8 cellular contexts compared by ENCODE assay signal in the genomic region with DNA sequence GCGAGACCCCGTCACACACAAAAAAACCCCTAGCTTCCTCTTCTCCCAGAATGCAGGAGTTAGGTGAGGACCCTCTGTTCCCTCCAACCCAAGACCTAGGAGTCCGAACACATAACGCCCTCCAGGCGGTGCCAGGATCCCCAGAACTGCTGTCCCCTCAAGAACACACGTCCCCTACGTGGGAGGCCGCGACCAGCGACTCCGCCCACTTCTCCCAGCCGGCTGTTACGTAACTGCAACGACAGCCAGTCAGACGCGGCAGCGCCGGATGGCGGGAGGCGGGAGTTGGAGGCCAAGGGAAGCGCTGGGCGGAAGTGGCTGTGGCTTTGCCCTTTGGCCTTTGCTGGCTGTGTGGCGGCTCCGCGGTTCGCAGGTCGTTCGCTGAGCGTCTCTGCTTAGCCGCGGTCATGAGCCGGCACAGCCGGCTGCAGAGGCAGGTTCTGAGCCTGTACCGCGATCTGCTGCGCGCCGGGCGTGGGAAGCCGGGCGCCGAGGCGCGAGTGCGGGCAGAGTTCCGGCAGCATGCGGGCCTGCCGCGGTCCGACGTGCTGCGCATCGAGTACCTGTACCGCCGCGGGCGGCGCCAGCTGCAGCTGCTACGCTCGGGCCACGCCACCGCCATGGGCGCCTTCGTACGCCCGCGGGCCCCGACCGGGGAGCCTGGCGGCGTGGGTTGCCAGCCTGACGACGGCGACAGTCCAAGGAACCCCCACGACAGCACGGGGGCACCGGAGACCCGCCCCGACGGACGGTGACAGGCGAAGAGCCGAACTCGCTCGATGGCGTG. TPM values are rescaled to one million over a fixed set of nuclear protein-coding genes. Genes with fewer than 3 reads are reported as not detected.
A peak's percentile ranks its signal among the peaks of the same experiment; 100 is the strongest.
DNase-seq lines count a peak whose midpoint lies in the region; ATAC-seq and TF ChIP-seq lines count a peak whose summit lies in the region.

A gene with protein sequence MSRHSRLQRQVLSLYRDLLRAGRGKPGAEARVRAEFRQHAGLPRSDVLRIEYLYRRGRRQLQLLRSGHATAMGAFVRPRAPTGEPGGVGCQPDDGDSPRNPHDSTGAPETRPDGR (plus strand): TSS at position 321 of the 787 bp plus-strand sequence. CDS start 87 bp downstream, at position 408.

- H3K36me3 Mint-ChIP-seq in activated CD4-positive, alpha-beta T cell treated with anti-CD3 and anti-CD28 coated beads for 36 hours (ENCODE audit: low read depth), result peaks cover 20% of the 10 kb centered on the region

- TF ChIP-seq CTCF in choroid plexus epithelial cell (conservative IDR thresholded peaks at IDR 0.05; ENCODE audit: low read depth, low read length), result no peak

- CTCF ChIA-PET in activated CD4-positive, alpha-beta T cell treated with anti-CD3 and anti-CD28 coated beads for 36 hours (lab: Charles Lee), result interaction anchor here (0.5 to 1.4 kb wide), 5 partner anchors 17 to 1674 kb away, joined by 3 to 7 read pairs (median 4); a partner anchor contains a TSS

- POLR2A ChIA-PET in activated CD4-positive, alpha-beta T cell treated with anti-CD3 and anti-CD28 coated beads for 36 hours (lab: Charles Lee), result no interaction called here

- DNase-seq in AML-193 (lab: John Stamatoyannopoulos, UW) (peak; percentile 94 to 96), NCI-H510A (lab: John Stamatoyannopoulos, UW) (peak; percentile 86), choroid plexus epithelial cell (ENCODE audit: low read depth) (peak; percentile 95), kidney tubule cell (ENCODE audit: low spot score) (peak; percentile 94)
- peak; percentile 98 for DNase-seq in activated CD4-positive, alpha-beta T cell treated with anti-CD3 and anti-CD28 coated beads for 36 hours
- DNase-seq in stimulated activated CD4-positive, alpha-beta T cell treated with anti-CD3 and anti-CD28 coated beads, Interleukin-1b, Interleukin-23, amount 100 ng/mL, for 24 hours (ENCODE audit: low read depth in 4 of 4, low spot score in 1 of 4), result peak; percentile 88 to 95 (median 92)

- no peaks in the 10 kb centered on the region for H3K27me3 Mint-ChIP-seq in activated CD4-positive, alpha-beta T cell treated with anti-CD3 and anti-CD28 coated beads for 36 hours

- H3K4me1 Mint-ChIP-seq in activated CD4-positive, alpha-beta T cell treated with anti-CD3 and anti-CD28 coated beads for 36 hours, result peaks cover 34% of the 10 kb centered on the region

- intact Hi-C loops in activated CD4-positive, alpha-beta T cell treated with anti-CD3 and anti-CD28 coated beads for 36 hours (cut with DNase I, micrococcal nuclease), result loop anchor here (1.0 to 5.0 kb wide), 12 partner anchors 19 to 253 kb away; a partner anchor contains a TSS

- H3K27ac Mint-ChIP-seq in activated CD4-positive, alpha-beta T cell treated with anti-CD3 and anti-CD28 coated beads for 36 hours, result peak within 1 kb of the TSS; percentile 96

- ATAC-seq in GM19035 (IDR thresholded peaks at IDR 0.05; ENCODE audit: unreplicated experiment) (peak; percentile 92), HG03378 (IDR thresholded peaks at IDR 0.05; ENCODE audit: unreplicated experiment) (peak; percentile 69)
- peak; percentile 85 for ATAC-seq in activated CD4-positive, alpha-beta T cell treated with anti-CD3 and anti-CD28 coated beads for 36 hours

- H3K4me3 ChIP-seq in choroid plexus epithelial cell (ENCODE audit: low read depth, low read length), result peak within 1 kb of the TSS; percentile 77

- H3K9me3 Mint-ChIP-seq in activated CD4-positive, alpha-beta T cell treated with anti-CD3 and anti-CD28 coated beads for 36 hours (ENCODE audit: low read depth), result no peaks in the 10 kb centered on the region

- peak within 1 kb of the TSS; percentile 94 for H3K4me3 Mint-ChIP-seq in activated CD4-positive, alpha-beta T cell treated with anti-CD3 and anti-CD28 coated beads for 36 hours

RNA-seq across cellular contexts. Expression of the gene that starts here (rescaled TPM):
- 10 to 100 TPM; 16.0 to 19.2 TPM for total RNA-seq in activated CD4-positive, alpha-beta T cell treated with anti-CD3 and anti-CD28 coated beads for 36 hours

Comparison
In these comparisons a context has a peak if more than half of its experiments do, and no peak if none do; other contexts are left out.
1. Peak in every context shown above with its lines: DNase-seq, ATAC-seq and H3K4me3 ChIP-seq.